Comparison of ENCODE assay signal across 23 cellular contexts in genomic region chr1:11874624-11875023, GRCh38. TPM values are rescaled to one million over a fixed set of nuclear protein-coding genes. Genes with fewer than 3 reads are reported as not detected.
DNase-seq lines count a peak whose midpoint lies in the region; ATAC-seq and TF ChIP-seq lines count a peak whose summit lies in the region.
"Had no signal": no experiment of that assay in that cellular context is flagged by ENCODE, and none has a peak within 500 bp of the region (broad histone marks: within the 10 kb centered on the region; RNA-seq: fewer than 3 reads in every experiment).

No MANE protein-coding gene starts in this region.

- H3K9me2 ChIP-seq in OCI-LY7 (ENCODE audit: insufficient read depth, low read length), result no peaks in the 10 kb centered on the region

- H3K27me3 ChIP-seq in heart right ventricle, result no peaks in the 10 kb centered on the region
- H3K27me3 ChIP-seq in lower lobe of right lung (ENCODE audit: low read depth), result peaks cover 11% of the 10 kb centered on the region
- H3K27me3 ChIP-seq in gastrocnemius medialis, result no peaks in the 10 kb centered on the region

- no peaks in the 10 kb centered on the region for H3K79me2 ChIP-seq in OCI-LY7 (ENCODE audit: insufficient read depth, low read depth, low read length)

- H3K4me3 ChIP-seq in heart right ventricle (no peak overlapping the region), lower lobe of right lung (no peak overlapping the region), gastrocnemius medialis (no peak overlapping the region), OCI-LY7 (ENCODE audit: low read depth, low read length, poor library complexity, severe bottlenecking) (no peak overlapping the region)
- H3K4me3 ChIP-seq: SJCRH30 had no signal

- H3K27ac Mint-ChIP-seq in WTC11 (0 out of 2 replicates have a peak overlapping the region, but pooled peaks have one; percentile 20), chondrocyte (ENCODE audit: unreplicated experiment) (no peak overlapping the region)
- H3K27ac Mint-ChIP-seq: CD8-positive, alpha-beta memory T cell had no signal

- POLR2A ChIA-PET in WTC11 (lab: Charles Lee) (interaction anchor here (1.4 kb wide), 1 partner anchor 33 kb away, joined by 5 read pairs; no protein-coding TSS in a partner anchor), OCI-LY7 (lab: Charles Lee) (no interaction called here)

- no peaks in the 10 kb centered on the region for H4K20me1 ChIP-seq in OCI-LY7 (ENCODE audit: insufficient read depth, low read length)

- no peak for TF ChIP-seq POLR2A in gastrocnemius medialis (IDR thresholded peaks at IDR 0.05)

- intact Hi-C loops in heart right ventricle (cut with DNase I), result no loop called here
- intact Hi-C loops in lower lobe of right lung (cut with DNase I), result no loop called here
- intact Hi-C loops in gastrocnemius medialis (cut with DNase I; ENCODE audit: low total_unique reads), result loop anchor here (1.0 kb wide), 1 partner anchor 12 kb away; no protein-coding TSS in a partner anchor
- intact Hi-C loops in OCI-LY7 (cut with micrococcal nuclease; ENCODE audit: unreplicated experiment), result no loop called here

- no peak overlapping the region for H2AFZ ChIP-seq in OCI-LY7 (ENCODE audit: low read length)

- H3K4me3 Mint-ChIP-seq in WTC11, result no peak overlapping the region
- H3K4me3 Mint-ChIP-seq in chondrocyte (ENCODE audit: unreplicated experiment), result no peak overlapping the region
- H3K4me3 Mint-ChIP-seq: CD8-positive, alpha-beta memory T cell had no signal

- no peak overlapping the region for H3K4me2 ChIP-seq in OCI-LY7 (ENCODE audit: low read length)

- H3K27me3 Mint-ChIP-seq in WTC11 (ENCODE audit: low read depth) (no peaks in the 10 kb centered on the region), chondrocyte (ENCODE audit: low read depth) (peaks cover 34% of the 10 kb centered on the region)

- in situ Hi-C loops in gastrocnemius medialis (cut with MboI; ENCODE audit: low sequenced_read_pairs in 4 of 4), result no loop called here

- TF ChIP-seq CTCF in WTC11 (IDR thresholded peaks at IDR 0.05) (no peak), heart right ventricle (IDR thresholded peaks at IDR 0.05) (no peak), lower lobe of right lung (IDR thresholded peaks at IDR 0.05) (no peak), gastrocnemius medialis (IDR thresholded peaks at IDR 0.05 in 4 of 5, conservative IDR thresholded peaks at IDR 0.05 in 1 of 5) (no peak), OCI-LY7 (conservative IDR thresholded peaks at IDR 0.05; ENCODE audit: low read length) (no peak), chondrocyte (IDR thresholded peaks at IDR 0.05) (no peak)

- H3K27ac ChIP-seq in heart right ventricle (peak overlapping the region; percentile 69 to 91 (median 86)), lower lobe of right lung (peak overlapping the region; percentile 11), gastrocnemius medialis (peak overlapping the region; percentile 75 to 95 (median 82)), OCI-LY7 (ENCODE audit: low read depth, low read length, poor library complexity, severe bottlenecking) (no peak overlapping the region)
- H3K27ac ChIP-seq: C4-2B, RWPE1, SJCRH30 had no signal

- H3K9me3 Mint-ChIP-seq in WTC11 (no peaks in the 10 kb centered on the region), chondrocyte (ENCODE audit: low read depth) (no peaks in the 10 kb centered on the region)
- H3K9me3 Mint-ChIP-seq: CD8-positive, alpha-beta memory T cell had no signal

- no peaks in the 10 kb centered on the region for H3K36me3 Mint-ChIP-seq in WTC11
- no peaks in the 10 kb centered on the region for H3K36me3 Mint-ChIP-seq in chondrocyte (ENCODE audit: low read depth)
- H3K36me3 Mint-ChIP-seq: CD8-positive, alpha-beta memory T cell had no signal

- H3K4me1 Mint-ChIP-seq in WTC11 (no peaks in the 10 kb centered on the region), chondrocyte (ENCODE audit: low read depth) (no peaks in the 10 kb centered on the region)
- H3K4me1 Mint-ChIP-seq: CD8-positive, alpha-beta memory T cell had no signal

- H3K36me3 ChIP-seq in heart right ventricle, result no peaks in the 10 kb centered on the region
- H3K36me3 ChIP-seq in lower lobe of right lung, result no peaks in the 10 kb centered on the region
- H3K36me3 ChIP-seq in gastrocnemius medialis, result no peaks in the 10 kb centered on the region
- no peaks in the 10 kb centered on the region for H3K36me3 ChIP-seq in OCI-LY7 (ENCODE audit: insufficient read depth, low read length)
- H3K36me3 ChIP-seq: SJCRH30 had no signal

- 68% methylated on average over 6 of the region's 6 CpGs for WGBS in heart right ventricle, 2 donors

- BruUV-seq in OCI-LY7 (replicated peaks; lab: Mats Ljungman, UMichigan), result no TSS peak

- CTCF ChIA-PET in WTC11 (lab: Charles Lee) (interaction anchor here (0.8 to 1.2 kb wide), 4 partner anchors 16 to 49 kb away, joined by 3 to 11 read pairs (median 4); partner anchors contain the start of gene NPPB), OCI-LY7 (lab: Charles Lee; ENCODE audit: unreplicated experiment) (no interaction called here)

- ATAC-seq in WTC11 (no peak; the same call in 1 of the 2 replicates), heart right ventricle (peak; percentile 16 to 54 (median 43)), lower lobe of right lung (no peak), gastrocnemius medialis (peak; percentile 25 to 28)

- H3K4me1 ChIP-seq in heart right ventricle (peaks cover 16 to 47% (median 32%) of the 10 kb centered on the region in 9 donors), lower lobe of right lung (peaks cover 7% of the 10 kb centered on the region), gastrocnemius medialis (peaks cover 31 to 46% of the 10 kb centered on the region in 2 donors), OCI-LY7 (ENCODE audit: insufficient read depth, low read length, poor library complexity, severe bottlenecking) (no peaks in the 10 kb centered on the region)
- H3K4me1 ChIP-seq: SJCRH30 had no signal

- DNase-seq in WTC11 (ENCODE audit: low spot score) (no peak), heart right ventricle (peak in 1 of 2 donors; percentile 36), lower lobe of right lung (no peak), gastrocnemius medialis (peak in 1 of 2 donors; percentile 33), NCI-H2227 treated with DMSO at 0.1 percent for 48 hours (lab: John Stamatoyannopoulos, UW) (no peak), OCI-LY7 (ENCODE audit: low spot score) (no peak), chondrocyte (ENCODE audit: low spot score) (no peak)
- DNase-seq in effector CD4-positive, alpha-beta T cell, result no peak
- DNase-seq: Calu3; CD8-positive, alpha-beta memory T cell; DMS153; GOT3; MM.1S; NCI-H1092; NCI-H1436 treated with DMSO at 0.1 percent for 48 hours; NCI-H1930; NCI-H510A; NCI-H748 treated with DMSO at 0.1 percent for 48 hours; SJCRH30 had no signal

- no peaks in the 10 kb centered on the region for H3K9me3 ChIP-seq in heart right ventricle
- H3K9me3 ChIP-seq in lower lobe of right lung, result no peaks in the 10 kb centered on the region
- no peaks in the 10 kb centered on the region for H3K9me3 ChIP-seq in gastrocnemius medialis
- H3K9me3 ChIP-seq in OCI-LY7 (ENCODE audit: low read length), result no peaks in the 10 kb centered on the region
- H3K9me3 ChIP-seq: SJCRH30 had no signal

TF ChIP-seq in WTC11, 78 proteins besides CTCF, POLR2A, EP300 and RAD21:
- TF ChIP-seq FOXJ3 (CRISPR knock-in tag; IDR thresholded peaks at IDR 0.05; ENCODE audit: borderline replicate concordance) (no peak), NFYB (CRISPR knock-in tag; conservative IDR thresholded peaks at IDR 0.05; ENCODE audit: low read depth) (no peak)

RNA-seq across cellular contexts. Expression of gene NPPB, which starts 15.9 kb away (rescaled TPM):
- 0.27 TPM in 1 of 3 replicates, not detected in the others for total RNA-seq in WTC11 (2021)
- total RNA-seq in heart right ventricle, result 1,000 to 10,000 TPM in 1 of 10 donors, 100 to 1,000 TPM in 5, 10 to 100 TPM in 1, 1 to 10 TPM in 3; 1.1 to 4,616 (median 291) TPM
- polyA plus RNA-seq in heart right ventricle, result over 10,000 TPM in 1 of 2 donors, 10 to 100 TPM in 1; 46.2 to 15,996 TPM
- not detected for total RNA-seq in lower lobe of right lung
- total RNA-seq in gastrocnemius medialis, result not detected
- total RNA-seq in OCI-LY7 (2014; rRNA removed; shearing (Covaris generic)), result not detected in 2 replicates
- total RNA-seq in OCI-LY7 (2022), result not detected in 2 replicates
- total RNA-seq in chondrocyte, result not detected in 3 replicates
- total RNA-seq: Calu3; CD8-positive, alpha-beta memory T cell; G401; LHCN-M2 had no signal
- polyA plus RNA-seq: CD8-positive, alpha-beta memory T cell had no signal

RNA-seq across cellular contexts. Expression of gene NPPA, which starts 27.0 kb away (rescaled TPM):
- not detected in 3 replicates for total RNA-seq in WTC11 (2021)
- 1,000 to 10,000 TPM in 2 of 10 donors, 100 to 1,000 TPM in 5, 10 to 100 TPM in 2, 1 to 10 TPM in 1; 5.8 to 2,762 (median 663) TPM for total RNA-seq in heart right ventricle
- 1,000 to 10,000 TPM in 1 of 2 donors, 10 to 100 TPM in 1; 16.4 to 2,201 TPM for polyA plus RNA-seq in heart right ventricle
- 2.6 TPM for total RNA-seq in lower lobe of right lung
- 1 to 10 TPM in 2 of 4 donors, under 1 TPM in 1, not detected in 1; 0.53 to 4.2 (median 1.9) TPM for total RNA-seq in gastrocnemius medialis
- total RNA-seq in OCI-LY7 (2014; rRNA removed; shearing (Covaris generic)), result not detected in 2 replicates
- total RNA-seq in OCI-LY7 (2022), result not detected in 2 replicates
- total RNA-seq in chondrocyte, result not detected in 3 replicates
- total RNA-seq: Calu3; CD8-positive, alpha-beta memory T cell; G401; LHCN-M2 had no signal
- polyA plus RNA-seq: CD8-positive, alpha-beta memory T cell had no signal

RNA-seq across cellular contexts. Expression of gene KIAA2013, which starts 51.6 kb away (rescaled TPM):
- total RNA-seq in WTC11 (2021), result 45.3 to 50.2 TPM (median 45.6 TPM) in 3 replicates
- total RNA-seq in heart right ventricle, result 10 to 100 TPM; 35.5 to 47.8 (median 39.0) TPM
- 10 to 100 TPM; 23.3 to 44.7 TPM for polyA plus RNA-seq in heart right ventricle
- total RNA-seq in lower lobe of right lung, result 46.8 TPM
- 100 to 1,000 TPM in 1 of 4 donors, 10 to 100 TPM in 3; 71.0 to 126 (median 85.1) TPM for total RNA-seq in gastrocnemius medialis
- total RNA-seq in OCI-LY7 (2014; rRNA removed; shearing (Covaris generic)), result 42.3 and 48.3 TPM in 2 replicates
- total RNA-seq in OCI-LY7 (2022), result 43.7 and 47.2 TPM in 2 replicates
- total RNA-seq in chondrocyte, result 46.3 to 51.4 TPM (median 47.6 TPM) in 3 replicates

RNA-seq across cellular contexts. Expression of gene PLOD1, which starts 59.9 kb away (rescaled TPM):
- total RNA-seq in WTC11 (2021), result 46.9 to 73.8 TPM (median 67.3 TPM) in 3 replicates
- total RNA-seq in heart right ventricle, result 10 to 100 TPM; 27.3 to 95.3 (median 44.4) TPM
- polyA plus RNA-seq in heart right ventricle, result 100 to 1,000 TPM in 1 of 2 donors, 10 to 100 TPM in 1; 53.0 to 102 TPM
- total RNA-seq in lower lobe of right lung, result 84.5 TPM
- total RNA-seq in gastrocnemius medialis, result 10 to 100 TPM; 23.9 to 66.5 (median 54.8) TPM
- 9.4 and 11.3 TPM in 2 replicates for total RNA-seq in OCI-LY7 (2014; rRNA removed; shearing (Covaris generic))
- total RNA-seq in OCI-LY7 (2022), result 9.7 and 11.7 TPM in 2 replicates
- total RNA-seq in chondrocyte, result 344 to 509 TPM (median 477 TPM) in 3 replicates

Comparison
In these comparisons a context has a peak if more than half of its experiments do, and no peak if none do; other contexts are left out.
1. ATAC-seq: peak in heart right ventricle (8 of 8) and gastrocnemius medialis (2 of 2); none in WTC11 (single experiment) and lower lobe of right lung (0 of 2).